In genomic region chr10:101446071-101446470, GRCh38 we compare ENCODE assay signal across 29 cellular contexts.
"Had no signal": no experiment of that assay in that cellular context is flagged by ENCODE, and none has a peak within 500 bp of the region (broad histone marks: within the 10 kb centered on the region; RNA-seq: fewer than 3 reads in every experiment).

No MANE protein-coding gene starts in this region.

- H3K27me3 ChIP-seq: breast epithelium, dorsolateral prefrontal cortex, left lung, ovary, upper lobe of left lung, vagina had no signal

- H3K4me1 ChIP-seq: breast epithelium, left lung, upper lobe of left lung, vagina had no signal

- ATAC-seq: activated CD4-positive, alpha-beta T cell treated with anti-CD3 and anti-CD28 coated beads for 36 hours; activated CD8-positive, alpha-beta memory T cell treated with anti-CD3 and anti-CD28 coated beads, Interleukin-2, amount 10 ng/mL, durations not matched to agents 7 days and 5 days; activated CD8-positive, alpha-beta T cell treated with anti-CD3 and anti-CD28 coated beads, Interleukin-2, amount 10 ng/mL, durations not matched to agents 7 days and 5 days; activated naive CD4-positive, alpha-beta T cell treated with anti-CD3 and anti-CD28 coated beads, Interleukin-2, amount 50 U/mL, for 72 hours; esophagus mucosa; left lung; sciatic nerve; stimulated activated memory B cell treated with anti-CD40 and anti-IgM and Interleukin-4, amounts not matched to agents 10 μg/mL and 1 μg/mL and 100 μg/mL, for 72 hours; stimulated activated naive CD8-positive, alpha-beta T cell treated with anti-CD3 and anti-CD28 coated beads, Interleukin-15, amount 100 ng/mL, for 72 hours had no signal

- H3K36me3 Mint-ChIP-seq: activated CD8-positive, alpha-beta memory T cell treated with anti-CD3 and anti-CD28 coated beads, Interleukin-2, amount 10 ng/mL, durations not matched to agents 7 days and 5 days; activated naive CD4-positive, alpha-beta T cell treated with anti-CD3 and anti-CD28 coated beads, Interleukin-2, amount 50 U/mL, for 72 hours; stimulated activated memory B cell treated with anti-CD40 and anti-IgM and Interleukin-4, amounts not matched to agents 10 μg/mL and 1 μg/mL and 100 μg/mL, for 72 hours had no signal

- H3K4me3 Mint-ChIP-seq: activated CD4-positive, alpha-beta T cell treated with anti-CD3 and anti-CD28 coated beads for 36 hours; activated CD8-positive, alpha-beta memory T cell treated with anti-CD3 and anti-CD28 coated beads, Interleukin-2, amount 10 ng/mL, durations not matched to agents 7 days and 5 days; activated CD8-positive, alpha-beta T cell treated with anti-CD3 and anti-CD28 coated beads, Interleukin-2, amount 10 ng/mL, durations not matched to agents 7 days and 5 days; nephron; stimulated activated memory B cell treated with anti-CD40 and anti-IgM and Interleukin-4, amounts not matched to agents 10 μg/mL and 1 μg/mL and 100 μg/mL, for 72 hours; stimulated activated naive CD8-positive, alpha-beta T cell treated with anti-CD3 and anti-CD28 coated beads, Interleukin-15, amount 100 ng/mL, for 72 hours; T-helper 2 cell treated with Interferon-gamma antibody and Interleukin-4, amounts not matched to agents 5 μg/mL and 100 μg/mL, for 36 hours had no signal

- H3K4me3 ChIP-seq: breast epithelium, dorsolateral prefrontal cortex, left lung, ovary, skin epidermis, upper lobe of left lung, vagina had no signal

- DNase-seq: activated CD4-positive, alpha-beta T cell treated with anti-CD3 and anti-CD28 coated beads for 36 hours; activated CD4-positive, CD25-positive, alpha-beta regulatory T cell; activated CD8-positive, alpha-beta memory T cell treated with anti-CD3 and anti-CD28 coated beads, Interleukin-2, amount 10 ng/mL, durations not matched to agents 7 days and 5 days; activated CD8-positive, alpha-beta T cell treated with anti-CD3 and anti-CD28 coated beads, Interleukin-2, amount 10 ng/mL, durations not matched to agents 7 days and 5 days; activated T-cell treated with anti-CD3 and anti-CD28 coated beads, Interleukin-2, amount 50 U/mL, for 48 hours; dorsolateral prefrontal cortex; effector memory CD4-positive, alpha-beta T cell; foreskin fibroblast; head of caudate nucleus; kidney glomerular epithelial cell; left lung; ovary; stimulated activated CD4-positive, alpha-beta T cell treated with anti-CD3 and anti-CD28 coated beads, Interleukin-12 subunit alpha, Interleukin-12 subunit beta, amount 100 ng/mL, for 4 hours; stimulated activated CD4-positive, alpha-beta T cell treated with anti-CD3 and anti-CD28 coated beads, Interleukin-4, amount 100 ng/mL, for 24 hours; stimulated activated naive CD8-positive, alpha-beta T cell treated with anti-CD3 and anti-CD28 coated beads, Interleukin-15, amount 100 ng/mL, for 72 hours; substantia nigra; T-helper 1 cell; upper lobe of left lung had no signal

- H3K9me3 ChIP-seq: breast epithelium, left lung, ovary, upper lobe of left lung, vagina had no signal

- H3K27ac ChIP-seq: breast epithelium, dorsolateral prefrontal cortex, left lung, ovary, skin epidermis, upper lobe of left lung, vagina had no signal

- H3K9me3 Mint-ChIP-seq: activated naive CD4-positive, alpha-beta T cell treated with anti-CD3 and anti-CD28 coated beads, Interleukin-2, amount 50 U/mL, for 72 hours; activated T-helper 2 cell treated with anti-CD3 and anti-CD28 coated beads, Interferon-gamma antibody, Interleukin-2, Interleukin-4, amounts not matched to agents 10 μg/mL and 5 μg/mL and 100 μg/mL, durations not matched to agents 14 hours and 24 hours and 36 hours; nephron; stimulated activated memory B cell treated with anti-CD40 and anti-IgM and Interleukin-4, amounts not matched to agents 10 μg/mL and 1 μg/mL and 100 μg/mL, for 72 hours; stimulated activated naive CD8-positive, alpha-beta T cell treated with anti-CD3 and anti-CD28 coated beads, Interleukin-15, amount 100 ng/mL, for 72 hours; T-helper 2 cell treated with Interferon-gamma antibody and Interleukin-4, amounts not matched to agents 5 μg/mL and 100 μg/mL, for 36 hours had no signal

- H3K27ac Mint-ChIP-seq: activated CD4-positive, alpha-beta T cell treated with anti-CD3 and anti-CD28 coated beads for 36 hours; activated CD8-positive, alpha-beta memory T cell treated with anti-CD3 and anti-CD28 coated beads, Interleukin-2, amount 10 ng/mL, durations not matched to agents 7 days and 5 days; activated CD8-positive, alpha-beta T cell treated with anti-CD3 and anti-CD28 coated beads, Interleukin-2, amount 10 ng/mL, durations not matched to agents 7 days and 5 days; activated naive CD4-positive, alpha-beta T cell treated with anti-CD3 and anti-CD28 coated beads, Interleukin-2, amount 50 U/mL, for 72 hours; activated T-helper 2 cell treated with anti-CD3 and anti-CD28 coated beads, Interferon-gamma antibody, Interleukin-2, Interleukin-4, amounts not matched to agents 10 μg/mL and 5 μg/mL and 100 μg/mL, durations not matched to agents 14 hours and 24 hours and 36 hours; progenitor cell of endocrine pancreas; stimulated activated memory B cell treated with anti-CD40 and anti-IgM and Interleukin-4, amounts not matched to agents 10 μg/mL and 1 μg/mL and 100 μg/mL, for 72 hours; stimulated activated naive CD8-positive, alpha-beta T cell treated with anti-CD3 and anti-CD28 coated beads, Interleukin-15, amount 100 ng/mL, for 72 hours; T-helper 2 cell treated with Interferon-gamma antibody and Interleukin-4, amounts not matched to agents 5 μg/mL and 100 μg/mL, for 36 hours had no signal

- H3K36me3 ChIP-seq: breast epithelium, left lung, ovary, upper lobe of left lung, vagina had no signal

- H3K27me3 Mint-ChIP-seq: activated CD4-positive, alpha-beta T cell treated with anti-CD3 and anti-CD28 coated beads for 36 hours; stimulated activated memory B cell treated with anti-CD40 and anti-IgM and Interleukin-4, amounts not matched to agents 10 μg/mL and 1 μg/mL and 100 μg/mL, for 72 hours; stimulated activated naive CD8-positive, alpha-beta T cell treated with anti-CD3 and anti-CD28 coated beads, Interleukin-15, amount 100 ng/mL, for 72 hours had no signal
